Comparison of ENCODE assay signal across 8 cellular contexts in the genomic region with DNA sequence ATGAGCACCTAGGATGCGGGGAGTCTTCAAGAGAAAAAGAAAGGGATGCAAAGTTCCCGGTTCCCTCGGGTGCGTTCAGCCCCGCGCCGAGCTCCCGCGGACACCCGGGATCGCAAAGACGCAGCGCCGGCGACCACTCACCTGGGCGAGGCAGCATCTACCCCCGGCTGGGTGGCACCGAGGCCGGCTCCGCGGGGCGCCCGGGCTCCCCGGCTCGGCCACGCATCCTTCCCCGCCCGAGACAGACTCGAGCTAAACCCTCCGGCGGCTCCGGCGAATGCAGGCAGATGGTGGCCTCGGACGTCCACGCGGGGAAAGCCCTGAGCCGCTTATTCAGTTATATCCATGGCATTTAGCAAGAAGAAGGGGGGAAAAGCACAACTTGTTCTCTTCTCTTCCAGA. TPM values are rescaled to one million over a fixed set of nuclear protein-coding genes. Genes with fewer than 3 reads are reported as not detected.
A peak's percentile ranks its signal among the peaks of the same experiment; 100 is the strongest.
DNase-seq lines count a peak whose midpoint lies in the region; ATAC-seq, FAIRE-seq and TF ChIP-seq lines count a peak whose summit lies in the region.

No MANE protein-coding gene starts in this region.

- H3K27me3 Mint-ChIP-seq in WTC11 (ENCODE audit: low read depth) = peaks cover 49% of the 10 kb centered on the region

- no peak overlapping the region for H2AFZ ChIP-seq in hepatocyte

- FAIRE-seq in RCC 7860 (lab: Jason Lieb, UNC) = no peak

- H3K9me2 ChIP-seq in hepatocyte (replicated peaks; ENCODE audit: insufficient read depth) = no peaks in the 10 kb centered on the region

- no peak overlapping the region for H3K27ac Mint-ChIP-seq in WTC11

- no peaks in the 10 kb centered on the region for H3K36me3 Mint-ChIP-seq in WTC11

- peak overlapping the region; percentile 88 for H3K4me3 ChIP-seq in hepatocyte
- H3K4me3 ChIP-seq in skeletal muscle satellite cell (ENCODE audit: low read length) = no peak overlapping the region

- no peaks in the 10 kb centered on the region for H3K79me2 ChIP-seq in hepatocyte

- no peak overlapping the region for H3K27ac ChIP-seq in hepatocyte

- no peaks in the 10 kb centered on the region for H4K20me1 ChIP-seq in hepatocyte (ENCODE audit: insufficient read depth, poor library complexity, severe bottlenecking)

- CTCF ChIA-PET in WTC11 (lab: Charles Lee) = interaction anchor here (0.6 to 5.4 kb wide), 53 partner anchors 10 to 548 kb away, joined by 3 to 130 read pairs (median 5); no protein-coding TSS in a partner anchor

- H3K4me1 Mint-ChIP-seq in WTC11 = peaks cover 40% of the 10 kb centered on the region

- no peak overlapping the region for H3K9ac ChIP-seq in skeletal muscle satellite cell (ENCODE audit: low read depth, low read length)

- peak overlapping the region; percentile 80 for H3K4me3 Mint-ChIP-seq in WTC11

- H3K27me3 ChIP-seq in hepatocyte (peaks cover 53% of the 10 kb centered on the region), skeletal muscle satellite cell (ENCODE audit: control insufficient read depth, insufficient read depth, low read length) (peaks cover 29% of the 10 kb centered on the region)

- no peak for TF ChIP-seq CTCF in WTC11 (IDR thresholded peaks at IDR 0.05)
- TF ChIP-seq CTCF in hepatocyte (IDR thresholded peaks at IDR 0.05; ENCODE audit: poor library complexity) = no peak

- no peaks in the 10 kb centered on the region for H3K9me3 ChIP-seq in hepatocyte (ENCODE audit: low read depth)
- no peaks in the 10 kb centered on the region for H3K9me3 ChIP-seq in skeletal muscle satellite cell (replicated peaks; ENCODE audit: low read length)

- H3K36me3 ChIP-seq in hepatocyte (replicated peaks; ENCODE audit: insufficient read depth, low read depth) (no peaks in the 10 kb centered on the region), skeletal muscle satellite cell (ENCODE audit: insufficient read depth, low read length) (no peaks in the 10 kb centered on the region)

- 3% methylated on average over 38 of the region's 38 CpGs for WGBS in hepatocyte (ENCODE audit: low lambda C conversion rate, missing lambda C conversion rate)

- H3K4me2 ChIP-seq in hepatocyte = peak overlapping the region; percentile 100
- peak overlapping the region; percentile 95 for H3K4me2 ChIP-seq in skeletal muscle satellite cell (ENCODE audit: low read length)

- H3K4me1 ChIP-seq in hepatocyte (ENCODE audit: insufficient read depth) (no peaks in the 10 kb centered on the region), skeletal muscle satellite cell (ENCODE audit: control insufficient read depth, insufficient read depth, low read length) (peaks cover 4% of the 10 kb centered on the region)

- no peak for ATAC-seq in WTC11
- no peak for ATAC-seq in GM18858 (IDR thresholded peaks at IDR 0.05; ENCODE audit: unreplicated experiment)

- DNase-seq in NCI-H1417 (lab: John Stamatoyannopoulos, UW) = peak in 2 of 3 experiments; percentile 69 to 70
- no peak for DNase-seq in NCI-H1417 treated with DMSO at 0.1 percent for 48 hours (lab: John Stamatoyannopoulos, UW)
- DNase-seq in WTC11 (ENCODE audit: low spot score) = no peak
- DNase-seq in hepatocyte (ENCODE audit: low spot score) = no peak
- DNase-seq in stimulated activated naive CD4-positive, alpha-beta T cell treated with Interleukin-2 at 50 U/mL for 16 hours (lab: John Stamatoyannopoulos, UW) = no peak
- no peak for DNase-seq in RCC 7860 (ENCODE audit: low spot score)

- no peaks in the 10 kb centered on the region for H3K9me3 Mint-ChIP-seq in WTC11

- POLR2A ChIA-PET in WTC11 (lab: Charles Lee) = interaction anchor here (1.0 kb wide), 1 partner anchor 40 kb away, joined by 3 read pairs; no protein-coding TSS in a partner anchor

TF ChIP-seq in WTC11, 78 proteins besides CTCF, POLR2A, EP300 and RAD21:
- TF ChIP-seq RELA (CRISPR knock-in tag; IDR thresholded peaks at IDR 0.05; ENCODE audit: borderline replicate concordance) (no peak), SMAD3 (CRISPR knock-in tag; IDR thresholded peaks at IDR 0.05; ENCODE audit: borderline replicate concordance) (no peak), IRF2 (CRISPR knock-in tag; IDR thresholded peaks at IDR 0.05; ENCODE audit: borderline replicate concordance, low read depth) (no peak), NFYB (CRISPR knock-in tag; conservative IDR thresholded peaks at IDR 0.05; ENCODE audit: low read depth) (no peak), ZNF512 (CRISPR knock-in tag; IDR thresholded peaks at IDR 0.05; ENCODE audit: borderline replicate concordance) (no peak), SOX15 (CRISPR knock-in tag; IDR thresholded peaks at IDR 0.05) (no peak), ZBTB21 (CRISPR knock-in tag; IDR thresholded peaks at IDR 0.05; ENCODE audit: borderline replicate concordance) (no peak), TEAD1 (CRISPR knock-in tag; IDR thresholded peaks at IDR 0.05) (no peak), GABPB1 (CRISPR knock-in tag; IDR thresholded peaks at IDR 0.05) (no peak), ESRRA (CRISPR knock-in tag; IDR thresholded peaks at IDR 0.05; ENCODE audit: borderline replicate concordance) (no peak)
- TF ChIP-seq, protein P1, sequence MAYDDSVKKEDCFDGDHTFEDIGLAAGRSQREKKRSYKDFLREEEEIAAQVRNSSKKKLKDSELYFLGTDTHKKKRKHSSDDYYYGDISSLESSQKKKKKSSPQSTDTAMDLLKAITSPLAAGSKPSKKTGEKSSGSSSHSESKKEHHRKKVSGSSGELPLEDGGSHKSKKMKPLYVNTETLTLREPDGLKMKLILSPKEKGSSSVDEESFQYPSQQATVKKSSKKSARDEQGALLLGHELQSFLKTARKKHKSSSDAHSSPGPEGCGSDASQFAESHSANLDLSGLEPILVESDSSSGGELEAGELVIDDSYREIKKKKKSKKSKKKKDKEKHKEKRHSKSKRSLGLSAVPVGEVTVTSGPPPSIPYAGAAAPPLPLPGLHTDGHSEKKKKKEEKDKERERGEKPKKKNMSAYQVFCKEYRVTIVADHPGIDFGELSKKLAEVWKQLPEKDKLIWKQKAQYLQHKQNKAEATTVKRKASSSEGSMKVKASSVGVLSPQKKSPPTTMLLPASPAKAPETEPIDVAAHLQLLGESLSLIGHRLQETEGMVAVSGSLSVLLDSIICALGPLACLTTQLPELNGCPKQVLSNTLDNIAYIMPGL (CRISPR knock-in tag; IDR thresholded peaks at IDR 0.05) = no peak
TF ChIP-seq in WTC11: peak in this region for 0.

RNA-seq across cellular contexts. Expression of gene LRFN2, which starts 0.4 kb away (rescaled TPM):
- total RNA-seq in WTC11 (2021) = 1.3 to 1.6 TPM (median 1.4 TPM) in 3 replicates
- total RNA-seq in hepatocyte = 0.12 and 0.33 TPM in 2 replicates
- 0.47 and 0.54 TPM in 2 replicates for polyA plus RNA-seq in hepatocyte
- not detected in 2 replicates for total RNA-seq in skeletal muscle satellite cell (2012; rRNA removed)

Comparison
In these comparisons a context has a peak if more than half of its experiments do, and no peak if none do; other contexts are left out.
1. DNase-seq: peak in NCI-H1417 (2 of 3); none in NCI-H1417 treated with DMSO at 0.1 percent for 48 hours (single experiment), WTC11 (single experiment), hepatocyte (single experiment), stimulated activated naive CD4-positive, alpha-beta T cell treated with Interleukin-2 at 50 U/mL for 16 hours (single experiment) and RCC 7860 (single experiment).